8 cellular contexts compared by ENCODE assay signal in the genomic region with DNA sequence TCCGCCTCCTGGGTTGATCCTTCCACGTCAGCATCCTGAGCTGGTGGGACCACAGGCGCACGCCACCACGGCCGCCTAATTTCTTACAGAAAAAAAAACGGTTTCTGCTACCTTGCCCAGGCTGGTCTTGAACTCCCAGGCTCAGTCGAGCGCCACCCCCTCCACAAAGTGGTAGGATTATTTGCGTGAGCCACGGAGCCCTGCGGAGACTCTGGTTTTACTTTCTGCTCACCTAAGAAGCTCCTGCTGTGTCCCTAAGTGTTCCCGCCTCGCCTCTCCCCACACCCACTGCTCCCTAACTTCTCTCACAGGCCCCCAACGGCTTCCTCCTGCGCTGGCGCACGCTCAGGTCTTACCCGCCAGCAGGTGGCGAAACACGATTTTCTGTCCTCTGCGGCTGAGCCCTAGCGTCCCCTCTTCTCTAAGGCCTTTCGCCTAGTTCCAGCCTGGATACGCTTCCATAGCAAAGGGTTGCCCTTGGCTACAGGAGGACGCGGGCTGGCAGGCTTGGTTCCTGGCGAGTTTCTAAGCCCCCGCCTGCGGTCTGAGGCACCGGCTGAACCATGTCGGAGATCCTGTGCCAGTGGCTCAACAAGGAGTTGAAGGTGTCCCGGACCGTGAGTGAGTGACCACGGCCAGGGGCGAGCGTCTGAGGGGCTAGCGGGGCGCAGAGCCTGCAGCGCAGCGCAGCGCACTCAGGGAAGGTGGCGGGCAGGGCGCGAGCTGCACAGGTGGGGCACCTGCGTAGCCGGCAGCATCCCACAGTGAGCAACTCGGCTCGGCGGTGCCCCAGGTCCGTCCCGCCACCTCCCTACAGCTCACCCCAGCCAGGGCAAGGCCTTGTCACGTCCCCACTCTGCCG. TPM values are rescaled to one million over a fixed set of nuclear protein-coding genes. Genes with fewer than 3 reads are reported as not detected.
A peak's percentile ranks its signal among the peaks of the same experiment; 100 is the strongest.
DNase-seq lines count a peak whose midpoint lies in the region; ATAC-seq, FAIRE-seq and TF ChIP-seq lines count a peak whose summit lies in the region.

A gene with protein sequence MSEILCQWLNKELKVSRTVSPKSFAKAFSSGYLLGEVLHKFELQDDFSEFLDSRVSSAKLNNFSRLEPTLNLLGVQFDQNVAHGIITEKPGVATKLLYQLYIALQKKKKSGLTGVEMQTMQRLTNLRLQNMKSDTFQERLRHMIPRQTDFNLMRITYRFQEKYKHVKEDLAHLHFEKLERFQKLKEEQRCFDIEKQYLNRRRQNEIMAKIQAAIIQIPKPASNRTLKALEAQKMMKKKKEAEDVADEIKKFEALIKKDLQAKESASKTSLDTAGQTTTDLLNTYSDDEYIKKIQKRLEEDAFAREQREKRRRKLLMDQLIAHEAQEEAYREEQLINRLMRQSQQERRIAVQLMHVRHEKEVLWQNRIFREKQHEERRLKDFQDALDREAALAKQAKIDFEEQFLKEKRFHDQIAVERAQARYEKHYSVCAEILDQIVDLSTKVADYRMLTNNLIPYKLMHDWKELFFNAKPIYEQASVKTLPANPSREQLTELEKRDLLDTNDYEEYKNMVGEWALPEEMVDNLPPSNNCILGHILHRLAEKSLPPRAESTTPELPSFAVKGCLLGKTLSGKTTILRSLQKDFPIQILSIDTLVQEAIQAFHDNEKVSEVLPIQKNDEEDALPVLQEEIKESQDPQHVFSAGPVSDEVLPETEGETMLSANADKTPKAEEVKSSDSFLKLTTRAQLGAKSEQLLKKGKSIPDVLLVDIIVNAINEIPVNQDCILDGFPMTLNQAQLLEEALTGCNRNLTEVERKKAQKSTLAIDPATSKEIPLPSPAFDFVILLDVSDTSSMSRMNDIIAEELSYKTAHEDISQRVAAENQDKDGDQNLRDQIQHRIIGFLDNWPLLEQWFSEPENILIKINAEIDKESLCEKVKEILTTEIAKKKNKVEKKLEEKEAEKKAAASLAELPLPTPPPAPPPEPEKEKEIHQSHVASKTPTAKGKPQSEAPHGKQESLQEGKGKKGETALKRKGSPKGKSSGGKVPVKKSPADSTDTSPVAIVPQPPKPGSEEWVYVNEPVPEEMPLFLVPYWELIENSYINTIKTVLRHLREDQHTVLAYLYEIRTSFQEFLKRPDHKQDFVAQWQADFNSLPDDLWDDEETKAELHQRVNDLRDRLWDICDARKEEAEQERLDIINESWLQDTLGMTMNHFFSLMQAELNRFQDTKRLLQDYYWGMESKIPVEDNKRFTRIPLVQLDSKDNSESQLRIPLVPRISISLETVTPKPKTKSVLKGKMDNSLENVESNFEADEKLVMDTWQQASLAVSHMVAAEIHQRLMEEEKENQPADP (N-terminal part only) (plus strand): TSS at position 429 of the 862 bp plus-strand sequence. CDS start 135 bp downstream, at position 564.

- TF ChIP-seq CTCF in HEK293 (tag by site-specific recombination; IDR thresholded peaks at IDR 0.05), result peak; percentile 99
- TF ChIP-seq CTCF in WERI-Rb-1 (IDR thresholded peaks at IDR 0.05; ENCODE audit: low read depth, low read length), result peak; percentile 77
- TF ChIP-seq CTCF in bronchial epithelial cell (IDR thresholded peaks at IDR 0.05; ENCODE audit: insufficient read depth, low read length, severe bottlenecking), result peak; percentile 87

- peak within 1 kb of the TSS; percentile 27; the same call in 1 of the 2 replicates for H3K27ac ChIP-seq in HEK293 (ENCODE audit: extremely low read depth, low read depth, low read length)
- no peak within 1 kb of the TSS for H3K27ac ChIP-seq in WERI-Rb-1
- peak within 1 kb of the TSS in 14 of 21 experiments; percentile 17 to 77 (median 42) for H3K27ac ChIP-seq in skin epidermis

- peaks cover 4% of the 10 kb centered on the region; the same call in 1 of the 2 replicates for H3K4me1 ChIP-seq in HEK293 (ENCODE audit: control insufficient read depth, insufficient read depth, low read length)

- CTCF ChIA-PET in HEK293 (lab: Yijun Ruan, JAX), result interaction anchor here (0.6 to 2.1 kb wide), 22 partner anchors 9 to 1139 kb away, joined by 3 to 16 read pairs (median 4); no protein-coding TSS in a partner anchor

- H3K27me3 ChIP-seq in WERI-Rb-1 (ENCODE audit: insufficient read depth, low read depth, severe bottlenecking), result peaks cover 76% of the 10 kb centered on the region
- H3K27me3 ChIP-seq in bronchial epithelial cell (ENCODE audit: control insufficient read depth, insufficient read depth, low read length), result no peaks in the 10 kb centered on the region

- H3K9me3 ChIP-seq in HEK293 (ENCODE audit: control insufficient read depth, insufficient read depth, low read depth, low read length) (no peaks in the 10 kb centered on the region), WERI-Rb-1 (ENCODE audit: severe bottlenecking) (peaks cover 3% of the 10 kb centered on the region)

- H3K36me3 ChIP-seq in HEK293 (ENCODE audit: control insufficient read depth in 2 of 2, insufficient read depth in 1 of 2, low read length in 2 of 2), result no peaks in the 10 kb centered on the region
- H3K36me3 ChIP-seq in WERI-Rb-1, result no peaks in the 10 kb centered on the region
- H3K36me3 ChIP-seq in bronchial epithelial cell (ENCODE audit: control insufficient read depth, insufficient read depth, low read length), result no peaks in the 10 kb centered on the region

- no peak for FAIRE-seq in bronchial epithelial cell (lab: Jason Lieb, UNC)

- ATAC-seq in GM21717 (IDR thresholded peaks at IDR 0.05; ENCODE audit: unreplicated experiment), result no peak

- POLR2A ChIA-PET in HEK293 (lab: Yijun Ruan, JAX), result interaction anchor here (0.6 kb wide), 1 partner anchor 389 kb away, joined by 3 read pairs; no protein-coding TSS in a partner anchor

- H3K4me3 ChIP-seq in HEK293 (ENCODE audit: low read depth, low read length) (peak within 1 kb of the TSS; percentile 74), WERI-Rb-1 (ENCODE audit: low read depth, low read length) (peak within 1 kb of the TSS; percentile 43), bronchial epithelial cell (ENCODE audit: low read depth, low read length) (peak within 1 kb of the TSS; percentile 85), skin epidermis (peak within 1 kb of the TSS; percentile 45 to 89 (median 74))

- DNase-seq in ELF-1 (ENCODE audit: low read depth, low spot score), result peak; percentile 89
- peak; percentile 81 for DNase-seq in NCI-H1417 treated with DMSO at 0.1 percent for 48 hours (lab: John Stamatoyannopoulos, UW)
- DNase-seq in WERI-Rb-1, result peak; percentile 75
- peak; percentile 79 for DNase-seq in bronchial epithelial cell (ENCODE audit: low read depth)
- DNase-seq in iPS-NIHi7 (ENCODE audit: extremely low spot score), result peak; percentile 90

TF ChIP-seq in HEK293, 187 proteins besides CTCF, POLR2A, EP300 and RAD21 (continues in another document):
- TF ChIP-seq ZNF501 (tag by site-specific recombination; IDR thresholded peaks at IDR 0.05) (peak; percentile 93), EGR2 (tag by site-specific recombination; IDR thresholded peaks at IDR 0.05; ENCODE audit: low read depth) (peak; percentile 68; the same call in 1 of the 2 replicates), SP3 (tag by site-specific recombination; IDR thresholded peaks at IDR 0.05) (peak; percentile 32), REPIN1 (tag by site-specific recombination; IDR thresholded peaks at IDR 0.05; ENCODE audit: low read depth) (peak; percentile 40), ZNF426 (tag by site-specific recombination; IDR thresholded peaks at IDR 0.05) (no peak), ZFP3 (tag by site-specific recombination; IDR thresholded peaks at IDR 0.05; ENCODE audit: low read depth) (no peak), ZXDB (tag by site-specific recombination; IDR thresholded peaks at IDR 0.05) (peak; percentile 95)
- TF ChIP-seq, protein P1, sequence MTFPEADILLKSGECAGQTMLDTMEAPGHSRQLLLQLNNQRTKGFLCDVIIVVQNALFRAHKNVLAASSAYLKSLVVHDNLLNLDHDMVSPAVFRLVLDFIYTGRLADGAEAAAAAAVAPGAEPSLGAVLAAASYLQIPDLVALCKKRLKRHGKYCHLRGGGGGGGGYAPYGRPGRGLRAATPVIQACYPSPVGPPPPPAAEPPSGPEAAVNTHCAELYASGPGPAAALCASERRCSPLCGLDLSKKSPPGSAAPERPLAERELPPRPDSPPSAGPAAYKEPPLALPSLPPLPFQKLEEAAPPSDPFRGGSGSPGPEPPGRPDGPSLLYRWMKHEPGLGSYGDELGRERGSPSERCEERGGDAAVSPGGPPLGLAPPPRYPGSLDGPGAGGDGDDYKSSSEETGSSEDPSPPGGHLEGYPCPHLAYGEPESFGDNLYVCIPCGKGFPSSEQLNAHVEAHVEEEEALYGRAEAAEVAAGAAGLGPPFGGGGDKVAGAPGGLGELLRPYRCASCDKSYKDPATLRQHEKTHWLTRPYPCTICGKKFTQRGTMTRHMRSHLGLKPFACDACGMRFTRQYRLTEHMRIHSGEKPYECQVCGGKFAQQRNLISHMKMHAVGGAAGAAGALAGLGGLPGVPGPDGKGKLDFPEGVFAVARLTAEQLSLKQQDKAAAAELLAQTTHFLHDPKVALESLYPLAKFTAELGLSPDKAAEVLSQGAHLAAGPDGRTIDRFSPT (tag by site-specific recombination; IDR thresholded peaks at IDR 0.05), result peak; percentile 62
- TF ChIP-seq, protein P2, sequence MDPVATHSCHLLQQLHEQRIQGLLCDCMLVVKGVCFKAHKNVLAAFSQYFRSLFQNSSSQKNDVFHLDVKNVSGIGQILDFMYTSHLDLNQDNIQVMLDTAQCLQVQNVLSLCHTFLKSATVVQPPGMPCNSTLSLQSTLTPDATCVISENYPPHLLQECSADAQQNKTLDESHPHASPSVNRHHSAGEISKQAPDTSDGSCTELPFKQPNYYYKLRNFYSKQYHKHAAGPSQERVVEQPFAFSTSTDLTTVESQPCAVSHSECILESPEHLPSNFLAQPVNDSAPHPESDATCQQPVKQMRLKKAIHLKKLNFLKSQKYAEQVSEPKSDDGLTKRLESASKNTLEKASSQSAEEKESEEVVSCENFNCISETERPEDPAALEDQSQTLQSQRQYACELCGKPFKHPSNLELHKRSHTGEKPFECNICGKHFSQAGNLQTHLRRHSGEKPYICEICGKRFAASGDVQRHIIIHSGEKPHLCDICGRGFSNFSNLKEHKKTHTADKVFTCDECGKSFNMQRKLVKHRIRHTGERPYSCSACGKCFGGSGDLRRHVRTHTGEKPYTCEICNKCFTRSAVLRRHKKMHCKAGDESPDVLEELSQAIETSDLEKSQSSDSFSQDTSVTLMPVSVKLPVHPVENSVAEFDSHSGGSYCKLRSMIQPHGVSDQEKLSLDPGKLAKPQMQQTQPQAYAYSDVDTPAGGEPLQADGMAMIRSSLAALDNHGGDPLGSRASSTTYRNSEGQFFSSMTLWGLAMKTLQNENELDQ (tag by site-specific recombination; IDR thresholded peaks at IDR 0.05; ENCODE audit: low read depth), result no peak

RNA-seq across cellular contexts. Expression of the gene that starts here (rescaled TPM):
- total RNA-seq in bronchial epithelial cell, result 0.77 and 1.1 TPM in 2 replicates
